ENCODE assay signal across 1 cellular context in the genomic region with DNA sequence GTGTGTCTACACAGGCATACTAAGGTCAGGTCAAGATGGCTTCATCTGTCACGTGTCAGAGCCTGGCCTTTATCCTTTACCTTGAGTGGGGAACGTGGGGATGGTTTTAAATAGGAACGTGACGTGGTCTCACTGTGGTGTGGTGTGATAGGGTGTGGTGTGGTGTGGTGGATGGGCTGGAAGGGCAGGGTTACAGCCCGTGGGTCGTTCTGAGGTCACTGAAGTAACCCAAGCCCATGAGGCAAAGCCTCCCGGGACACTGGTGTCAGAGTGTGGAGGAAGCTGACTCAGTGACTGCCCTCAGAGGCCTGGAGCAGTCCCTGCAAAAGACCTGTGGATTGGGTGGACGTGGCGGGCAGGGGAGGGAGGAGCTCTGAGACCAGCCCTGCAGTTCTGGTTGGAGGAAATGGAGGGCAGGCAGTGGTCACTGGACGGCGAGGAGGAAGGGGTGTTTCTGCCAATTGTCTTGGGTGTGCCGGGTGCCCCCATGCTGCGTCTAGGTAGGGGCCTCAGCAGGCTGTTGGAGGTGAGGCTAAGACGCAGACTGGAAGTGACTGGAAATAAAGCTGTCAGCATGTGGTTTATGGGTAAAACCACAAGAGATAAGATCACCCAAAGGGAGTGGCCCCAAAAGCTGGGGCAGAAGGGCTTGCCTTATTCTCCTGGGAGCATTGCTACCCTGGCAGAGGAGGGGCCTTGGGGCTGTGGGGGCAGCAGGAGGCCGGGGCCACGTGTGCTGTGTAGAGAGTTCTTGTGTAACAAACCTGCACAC.
TF ChIP-seq lines count a peak whose summit lies in the region.

No MANE protein-coding gene starts in this region.

TF ChIP-seq in GM12878, 131 proteins besides CTCF, POLR2A, EP300 and RAD21 (continued from another document and continues in another):
- TF ChIP-seq, protein P1, sequence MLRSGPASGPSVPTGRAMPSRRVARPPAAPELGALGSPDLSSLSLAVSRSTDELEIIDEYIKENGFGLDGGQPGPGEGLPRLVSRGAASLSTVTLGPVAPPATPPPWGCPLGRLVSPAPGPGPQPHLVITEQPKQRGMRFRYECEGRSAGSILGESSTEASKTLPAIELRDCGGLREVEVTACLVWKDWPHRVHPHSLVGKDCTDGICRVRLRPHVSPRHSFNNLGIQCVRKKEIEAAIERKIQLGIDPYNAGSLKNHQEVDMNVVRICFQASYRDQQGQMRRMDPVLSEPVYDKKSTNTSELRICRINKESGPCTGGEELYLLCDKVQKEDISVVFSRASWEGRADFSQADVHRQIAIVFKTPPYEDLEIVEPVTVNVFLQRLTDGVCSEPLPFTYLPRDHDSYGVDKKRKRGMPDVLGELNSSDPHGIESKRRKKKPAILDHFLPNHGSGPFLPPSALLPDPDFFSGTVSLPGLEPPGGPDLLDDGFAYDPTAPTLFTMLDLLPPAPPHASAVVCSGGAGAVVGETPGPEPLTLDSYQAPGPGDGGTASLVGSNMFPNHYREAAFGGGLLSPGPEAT (IDR thresholded peaks at IDR 0.05; ENCODE audit: low read depth), result peak; percentile 79
- TF ChIP-seq SMARCA5 (IDR thresholded peaks at IDR 0.05) (no peak), TCF3 (IDR thresholded peaks at IDR 0.05; ENCODE audit: borderline replicate concordance, insufficient read depth, low read depth, low read length) (peak; percentile 32; the same call in 1 of the 2 replicates), SMC3 (IDR thresholded peaks at IDR 0.05; ENCODE audit: borderline replicate concordance, low read length) (peak; percentile 12; the same call in 1 of the 2 replicates), SIN3A (IDR thresholded peaks at IDR 0.05; ENCODE audit: low read depth, low read length) (peak; percentile 57; the same call in 1 of the 2 replicates), CBX3 (IDR thresholded peaks at IDR 0.05; ENCODE audit: borderline replicate concordance, low read depth) (no peak), CHD2 (IDR thresholded peaks at IDR 0.05; ENCODE audit: borderline replicate concordance, low read depth, low read length) (peak; percentile 66; the same call in 1 of the 2 replicates), FOXM1 (IDR thresholded peaks at IDR 0.05; ENCODE audit: low read depth, low read length) (peak; percentile 60; the same call in 1 of the 2 replicates), MTA3 (IDR thresholded peaks at IDR 0.05; ENCODE audit: borderline replicate concordance, low read length) (0 out of 2 replicates have a peak, but pooled peaks have one; percentile 63), NR2F1 (conservative IDR thresholded peaks at IDR 0.05) (peak; percentile 95), RELA (IDR thresholded peaks at IDR 0.05; ENCODE audit: borderline replicate concordance, partially characterized antibody) (peak; percentile 26)
- TF ChIP-seq, protein P2, sequence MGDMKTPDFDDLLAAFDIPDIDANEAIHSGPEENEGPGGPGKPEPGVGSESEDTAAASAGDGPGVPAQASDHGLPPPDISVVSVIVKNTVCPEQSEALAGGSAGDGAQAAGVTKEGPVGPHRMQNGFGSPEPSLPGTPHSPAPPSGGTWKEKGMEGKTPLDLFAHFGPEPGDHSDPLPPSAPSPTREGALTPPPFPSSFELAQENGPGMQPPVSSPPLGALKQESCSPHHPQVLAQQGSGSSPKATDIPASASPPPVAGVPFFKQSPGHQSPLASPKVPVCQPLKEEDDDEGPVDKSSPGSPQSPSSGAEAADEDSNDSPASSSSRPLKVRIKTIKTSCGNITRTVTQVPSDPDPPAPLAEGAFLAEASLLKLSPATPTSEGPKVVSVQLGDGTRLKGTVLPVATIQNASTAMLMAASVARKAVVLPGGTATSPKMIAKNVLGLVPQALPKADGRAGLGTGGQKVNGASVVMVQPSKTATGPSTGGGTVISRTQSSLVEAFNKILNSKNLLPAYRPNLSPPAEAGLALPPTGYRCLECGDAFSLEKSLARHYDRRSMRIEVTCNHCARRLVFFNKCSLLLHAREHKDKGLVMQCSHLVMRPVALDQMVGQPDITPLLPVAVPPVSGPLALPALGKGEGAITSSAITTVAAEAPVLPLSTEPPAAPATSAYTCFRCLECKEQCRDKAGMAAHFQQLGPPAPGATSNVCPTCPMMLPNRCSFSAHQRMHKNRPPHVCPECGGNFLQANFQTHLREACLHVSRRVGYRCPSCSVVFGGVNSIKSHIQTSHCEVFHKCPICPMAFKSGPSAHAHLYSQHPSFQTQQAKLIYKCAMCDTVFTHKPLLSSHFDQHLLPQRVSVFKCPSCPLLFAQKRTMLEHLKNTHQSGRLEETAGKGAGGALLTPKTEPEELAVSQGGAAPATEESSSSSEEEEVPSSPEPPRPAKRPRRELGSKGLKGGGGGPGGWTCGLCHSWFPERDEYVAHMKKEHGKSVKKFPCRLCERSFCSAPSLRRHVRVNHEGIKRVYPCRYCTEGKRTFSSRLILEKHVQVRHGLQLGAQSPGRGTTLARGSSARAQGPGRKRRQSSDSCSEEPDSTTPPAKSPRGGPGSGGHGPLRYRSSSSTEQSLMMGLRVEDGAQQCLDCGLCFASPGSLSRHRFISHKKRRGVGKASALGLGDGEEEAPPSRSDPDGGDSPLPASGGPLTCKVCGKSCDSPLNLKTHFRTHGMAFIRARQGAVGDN (IDR thresholded peaks at IDR 0.05), result 0 out of 2 replicates have a peak, but pooled peaks have one; percentile 25
- TF ChIP-seq, protein P3, sequence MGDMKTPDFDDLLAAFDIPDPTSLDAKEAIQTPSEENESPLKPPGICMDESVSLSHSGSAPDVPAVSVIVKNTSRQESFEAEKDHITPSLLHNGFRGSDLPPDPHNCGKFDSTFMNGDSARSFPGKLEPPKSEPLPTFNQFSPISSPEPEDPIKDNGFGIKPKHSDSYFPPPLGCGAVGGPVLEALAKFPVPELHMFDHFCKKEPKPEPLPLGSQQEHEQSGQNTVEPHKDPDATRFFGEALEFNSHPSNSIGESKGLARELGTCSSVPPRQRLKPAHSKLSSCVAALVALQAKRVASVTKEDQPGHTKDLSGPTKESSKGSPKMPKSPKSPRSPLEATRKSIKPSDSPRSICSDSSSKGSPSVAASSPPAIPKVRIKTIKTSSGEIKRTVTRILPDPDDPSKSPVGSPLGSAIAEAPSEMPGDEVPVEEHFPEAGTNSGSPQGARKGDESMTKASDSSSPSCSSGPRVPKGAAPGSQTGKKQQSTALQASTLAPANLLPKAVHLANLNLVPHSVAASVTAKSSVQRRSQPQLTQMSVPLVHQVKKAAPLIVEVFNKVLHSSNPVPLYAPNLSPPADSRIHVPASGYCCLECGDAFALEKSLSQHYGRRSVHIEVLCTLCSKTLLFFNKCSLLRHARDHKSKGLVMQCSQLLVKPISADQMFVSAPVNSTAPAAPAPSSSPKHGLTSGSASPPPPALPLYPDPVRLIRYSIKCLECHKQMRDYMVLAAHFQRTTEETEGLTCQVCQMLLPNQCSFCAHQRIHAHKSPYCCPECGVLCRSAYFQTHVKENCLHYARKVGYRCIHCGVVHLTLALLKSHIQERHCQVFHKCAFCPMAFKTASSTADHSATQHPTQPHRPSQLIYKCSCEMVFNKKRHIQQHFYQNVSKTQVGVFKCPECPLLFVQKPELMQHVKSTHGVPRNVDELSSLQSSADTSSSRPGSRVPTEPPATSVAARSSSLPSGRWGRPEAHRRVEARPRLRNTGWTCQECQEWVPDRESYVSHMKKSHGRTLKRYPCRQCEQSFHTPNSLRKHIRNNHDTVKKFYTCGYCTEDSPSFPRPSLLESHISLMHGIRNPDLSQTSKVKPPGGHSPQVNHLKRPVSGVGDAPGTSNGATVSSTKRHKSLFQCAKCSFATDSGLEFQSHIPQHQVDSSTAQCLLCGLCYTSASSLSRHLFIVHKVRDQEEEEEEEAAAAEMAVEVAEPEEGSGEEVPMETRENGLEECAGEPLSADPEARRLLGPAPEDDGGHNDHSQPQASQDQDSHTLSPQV (IDR thresholded peaks at IDR 0.05), result no peak
- TF ChIP-seq, protein P4, sequence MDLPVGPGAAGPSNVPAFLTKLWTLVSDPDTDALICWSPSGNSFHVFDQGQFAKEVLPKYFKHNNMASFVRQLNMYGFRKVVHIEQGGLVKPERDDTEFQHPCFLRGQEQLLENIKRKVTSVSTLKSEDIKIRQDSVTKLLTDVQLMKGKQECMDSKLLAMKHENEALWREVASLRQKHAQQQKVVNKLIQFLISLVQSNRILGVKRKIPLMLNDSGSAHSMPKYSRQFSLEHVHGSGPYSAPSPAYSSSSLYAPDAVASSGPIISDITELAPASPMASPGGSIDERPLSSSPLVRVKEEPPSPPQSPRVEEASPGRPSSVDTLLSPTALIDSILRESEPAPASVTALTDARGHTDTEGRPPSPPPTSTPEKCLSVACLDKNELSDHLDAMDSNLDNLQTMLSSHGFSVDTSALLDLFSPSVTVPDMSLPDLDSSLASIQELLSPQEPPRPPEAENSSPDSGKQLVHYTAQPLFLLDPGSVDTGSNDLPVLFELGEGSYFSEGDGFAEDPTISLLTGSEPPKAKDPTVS (IDR thresholded peaks at IDR 0.05; ENCODE audit: low read depth, low read length), result no peak
- TF ChIP-seq, protein P5, sequence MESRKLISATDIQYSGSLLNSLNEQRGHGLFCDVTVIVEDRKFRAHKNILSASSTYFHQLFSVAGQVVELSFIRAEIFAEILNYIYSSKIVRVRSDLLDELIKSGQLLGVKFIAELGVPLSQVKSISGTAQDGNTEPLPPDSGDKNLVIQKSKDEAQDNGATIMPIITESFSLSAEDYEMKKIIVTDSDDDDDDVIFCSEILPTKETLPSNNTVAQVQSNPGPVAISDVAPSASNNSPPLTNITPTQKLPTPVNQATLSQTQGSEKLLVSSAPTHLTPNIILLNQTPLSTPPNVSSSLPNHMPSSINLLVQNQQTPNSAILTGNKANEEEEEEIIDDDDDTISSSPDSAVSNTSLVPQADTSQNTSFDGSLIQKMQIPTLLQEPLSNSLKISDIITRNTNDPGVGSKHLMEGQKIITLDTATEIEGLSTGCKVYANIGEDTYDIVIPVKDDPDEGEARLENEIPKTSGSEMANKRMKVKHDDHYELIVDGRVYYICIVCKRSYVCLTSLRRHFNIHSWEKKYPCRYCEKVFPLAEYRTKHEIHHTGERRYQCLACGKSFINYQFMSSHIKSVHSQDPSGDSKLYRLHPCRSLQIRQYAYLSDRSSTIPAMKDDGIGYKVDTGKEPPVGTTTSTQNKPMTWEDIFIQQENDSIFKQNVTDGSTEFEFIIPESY (IDR thresholded peaks at IDR 0.05), result no peak
- TF ChIP-seq, protein P6, sequence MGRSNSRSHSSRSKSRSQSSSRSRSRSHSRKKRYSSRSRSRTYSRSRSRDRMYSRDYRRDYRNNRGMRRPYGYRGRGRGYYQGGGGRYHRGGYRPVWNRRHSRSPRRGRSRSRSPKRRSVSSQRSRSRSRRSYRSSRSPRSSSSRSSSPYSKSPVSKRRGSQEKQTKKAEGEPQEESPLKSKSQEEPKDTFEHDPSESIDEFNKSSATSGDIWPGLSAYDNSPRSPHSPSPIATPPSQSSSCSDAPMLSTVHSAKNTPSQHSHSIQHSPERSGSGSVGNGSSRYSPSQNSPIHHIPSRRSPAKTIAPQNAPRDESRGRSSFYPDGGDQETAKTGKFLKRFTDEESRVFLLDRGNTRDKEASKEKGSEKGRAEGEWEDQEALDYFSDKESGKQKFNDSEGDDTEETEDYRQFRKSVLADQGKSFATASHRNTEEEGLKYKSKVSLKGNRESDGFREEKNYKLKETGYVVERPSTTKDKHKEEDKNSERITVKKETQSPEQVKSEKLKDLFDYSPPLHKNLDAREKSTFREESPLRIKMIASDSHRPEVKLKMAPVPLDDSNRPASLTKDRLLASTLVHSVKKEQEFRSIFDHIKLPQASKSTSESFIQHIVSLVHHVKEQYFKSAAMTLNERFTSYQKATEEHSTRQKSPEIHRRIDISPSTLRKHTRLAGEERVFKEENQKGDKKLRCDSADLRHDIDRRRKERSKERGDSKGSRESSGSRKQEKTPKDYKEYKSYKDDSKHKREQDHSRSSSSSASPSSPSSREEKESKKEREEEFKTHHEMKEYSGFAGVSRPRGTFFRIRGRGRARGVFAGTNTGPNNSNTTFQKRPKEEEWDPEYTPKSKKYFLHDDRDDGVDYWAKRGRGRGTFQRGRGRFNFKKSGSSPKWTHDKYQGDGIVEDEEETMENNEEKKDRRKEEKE (IDR thresholded peaks at IDR 0.05), result no peak
- TF ChIP-seq, protein P7, sequence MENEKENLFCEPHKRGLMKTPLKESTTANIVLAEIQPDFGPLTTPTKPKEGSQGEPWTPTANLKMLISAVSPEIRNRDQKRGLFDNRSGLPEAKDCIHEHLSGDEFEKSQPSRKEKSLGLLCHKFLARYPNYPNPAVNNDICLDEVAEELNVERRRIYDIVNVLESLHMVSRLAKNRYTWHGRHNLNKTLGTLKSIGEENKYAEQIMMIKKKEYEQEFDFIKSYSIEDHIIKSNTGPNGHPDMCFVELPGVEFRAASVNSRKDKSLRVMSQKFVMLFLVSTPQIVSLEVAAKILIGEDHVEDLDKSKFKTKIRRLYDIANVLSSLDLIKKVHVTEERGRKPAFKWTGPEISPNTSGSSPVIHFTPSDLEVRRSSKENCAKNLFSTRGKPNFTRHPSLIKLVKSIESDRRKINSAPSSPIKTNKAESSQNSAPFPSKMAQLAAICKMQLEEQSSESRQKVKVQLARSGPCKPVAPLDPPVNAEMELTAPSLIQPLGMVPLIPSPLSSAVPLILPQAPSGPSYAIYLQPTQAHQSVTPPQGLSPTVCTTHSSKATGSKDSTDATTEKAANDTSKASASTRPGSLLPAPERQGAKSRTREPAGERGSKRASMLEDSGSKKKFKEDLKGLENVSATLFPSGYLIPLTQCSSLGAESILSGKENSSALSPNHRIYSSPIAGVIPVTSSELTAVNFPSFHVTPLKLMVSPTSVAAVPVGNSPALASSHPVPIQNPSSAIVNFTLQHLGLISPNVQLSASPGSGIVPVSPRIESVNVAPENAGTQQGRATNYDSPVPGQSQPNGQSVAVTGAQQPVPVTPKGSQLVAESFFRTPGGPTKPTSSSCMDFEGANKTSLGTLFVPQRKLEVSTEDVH (IDR thresholded peaks at IDR 0.05; ENCODE audit: low read depth, partially characterized antibody), result no peak
- TF ChIP-seq, protein P8, sequence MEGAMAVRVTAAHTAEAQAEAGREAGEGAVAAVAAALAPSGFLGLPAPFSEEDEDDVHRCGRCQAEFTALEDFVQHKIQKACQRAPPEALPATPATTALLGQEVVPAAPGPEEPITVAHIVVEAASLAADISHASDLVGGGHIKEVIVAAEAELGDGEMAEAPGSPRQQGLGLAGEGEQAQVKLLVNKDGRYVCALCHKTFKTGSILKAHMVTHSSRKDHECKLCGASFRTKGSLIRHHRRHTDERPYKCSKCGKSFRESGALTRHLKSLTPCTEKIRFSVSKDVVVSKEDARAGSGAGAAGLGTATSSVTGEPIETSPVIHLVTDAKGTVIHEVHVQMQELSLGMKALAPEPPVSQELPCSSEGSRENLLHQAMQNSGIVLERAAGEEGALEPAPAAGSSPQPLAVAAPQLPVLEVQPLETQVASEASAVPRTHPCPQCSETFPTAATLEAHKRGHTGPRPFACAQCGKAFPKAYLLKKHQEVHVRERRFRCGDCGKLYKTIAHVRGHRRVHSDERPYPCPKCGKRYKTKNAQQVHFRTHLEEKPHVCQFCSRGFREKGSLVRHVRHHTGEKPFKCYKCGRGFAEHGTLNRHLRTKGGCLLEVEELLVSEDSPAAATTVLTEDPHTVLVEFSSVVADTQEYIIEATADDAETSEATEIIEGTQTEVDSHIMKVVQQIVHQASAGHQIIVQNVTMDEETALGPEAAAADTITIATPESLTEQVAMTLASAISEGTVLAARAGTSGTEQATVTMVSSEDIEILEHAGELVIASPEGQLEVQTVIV (IDR thresholded peaks at IDR 0.05; ENCODE audit: borderline replicate concordance, partially characterized antibody), result no peak
- TF ChIP-seq, protein P9, sequence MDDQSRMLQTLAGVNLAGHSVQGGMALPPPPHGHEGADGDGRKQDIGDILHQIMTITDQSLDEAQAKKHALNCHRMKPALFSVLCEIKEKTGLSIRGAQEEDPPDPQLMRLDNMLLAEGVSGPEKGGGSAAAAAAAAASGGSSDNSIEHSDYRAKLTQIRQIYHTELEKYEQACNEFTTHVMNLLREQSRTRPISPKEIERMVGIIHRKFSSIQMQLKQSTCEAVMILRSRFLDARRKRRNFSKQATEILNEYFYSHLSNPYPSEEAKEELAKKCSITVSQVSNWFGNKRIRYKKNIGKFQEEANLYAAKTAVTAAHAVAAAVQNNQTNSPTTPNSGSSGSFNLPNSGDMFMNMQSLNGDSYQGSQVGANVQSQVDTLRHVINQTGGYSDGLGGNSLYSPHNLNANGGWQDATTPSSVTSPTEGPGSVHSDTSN (IDR thresholded peaks at IDR 0.05; ENCODE audit: insufficient replicate concordance, low read depth, low read length), result peak; percentile 44
